ENCODE assay signal across 8 cellular contexts in the genomic region with DNA sequence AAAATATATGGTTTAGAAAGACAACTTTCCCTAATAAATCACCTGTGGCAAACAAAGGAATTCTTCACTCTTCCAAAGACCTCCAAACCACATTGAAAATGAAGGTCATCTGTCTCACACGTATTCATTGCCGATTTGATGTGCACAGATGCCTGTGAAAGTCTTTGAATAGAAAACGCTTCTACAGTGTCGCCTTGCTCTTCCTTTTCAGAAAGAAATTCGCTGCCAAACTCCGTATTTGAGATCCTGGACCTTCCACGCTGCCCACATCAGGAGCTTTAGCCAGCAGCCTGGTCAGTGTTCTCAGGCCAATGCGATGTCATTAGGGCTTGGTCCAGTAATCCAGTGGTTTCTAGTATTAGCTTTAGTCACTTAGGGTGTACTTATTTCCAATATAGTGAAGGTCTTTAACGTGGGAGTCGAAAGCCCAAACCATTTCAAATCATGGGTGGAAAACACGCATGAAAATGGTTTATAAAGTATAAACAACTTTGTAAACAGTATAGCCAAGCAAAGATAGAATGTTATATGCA. TPM values are rescaled to one million over a fixed set of nuclear protein-coding genes. Genes with fewer than 3 reads are reported as not detected.
DNase-seq lines count a peak whose midpoint lies in the region; ATAC-seq and TF ChIP-seq lines count a peak whose summit lies in the region.

No MANE protein-coding gene starts in this region.

- no peak overlapping the region for H3K27ac ChIP-seq in DOHH2 (ENCODE audit: low read depth, low read length)

- H3F3A ChIP-seq in DOHH2 (ENCODE audit: control insufficient read depth, insufficient read depth): no peaks in the 10 kb centered on the region

- peaks cover 8% of the 10 kb centered on the region for H3K27me3 ChIP-seq in DOHH2 (ENCODE audit: control insufficient read depth, low read length)

- peak overlapping the region; percentile 81 for H3K4me3 ChIP-seq in DOHH2 (ENCODE audit: low read length)
- H3K4me3 ChIP-seq in fibroblast of the aortic adventitia (ENCODE audit: low read depth, low read length): peak overlapping the region; percentile 72
- H3K4me3 ChIP-seq in retinal pigment epithelial cell (ENCODE audit: low read length): peak overlapping the region; percentile 82

- H4K20me1 ChIP-seq in DOHH2 (ENCODE audit: control insufficient read depth, insufficient read depth, low read depth, low read length): no peaks in the 10 kb centered on the region

- H3K4me1 ChIP-seq in DOHH2 (ENCODE audit: control insufficient read depth, low read length): peaks cover 15% of the 10 kb centered on the region

- no peaks in the 10 kb centered on the region for H3K79me2 ChIP-seq in DOHH2 (ENCODE audit: control insufficient read depth, low read length)

- no peak for TF ChIP-seq CTCF in DOHH2 (IDR thresholded peaks at IDR 0.05; ENCODE audit: low read depth, low read length, poor library complexity, severe bottlenecking)
- no peak for TF ChIP-seq CTCF in fibroblast of the aortic adventitia (IDR thresholded peaks at IDR 0.05; ENCODE audit: insufficient read depth, low read length)
- no peak for TF ChIP-seq CTCF in retinal pigment epithelial cell (conservative IDR thresholded peaks at IDR 0.05; ENCODE audit: low read depth, low read length)

- peak; percentile 6; the same call in 2 of the 3 replicates for ATAC-seq in SK-N-SH treated with all-trans-retinoic acid at 6 μM for 48 hours
- ATAC-seq in GM21528 (IDR thresholded peaks at IDR 0.05; ENCODE audit: low FRiP score, unreplicated experiment): no peak
- no peak for ATAC-seq in GM18873 (IDR thresholded peaks at IDR 0.05; ENCODE audit: low FRiP score, unreplicated experiment)

- no peaks in the 10 kb centered on the region for H3K9me2 ChIP-seq in DOHH2 (replicated peaks; ENCODE audit: control insufficient read depth, low read length)

- H3K4me2 ChIP-seq in DOHH2 (ENCODE audit: low read length): peak overlapping the region; percentile 91

- DNase-seq in fibroblast of the aortic adventitia (ENCODE audit: low read depth) (peak; percentile 4), retinal pigment epithelial cell (ENCODE audit: low read depth) (no peak), SK-N-DZ (ENCODE audit: low spot score) (no peak), dedifferentiated amniotic fluid mesenchymal stem cell (ENCODE audit: extremely low spot score) (no peak)

- no peaks in the 10 kb centered on the region for H3K9me3 ChIP-seq in DOHH2 (ENCODE audit: control insufficient read depth, insufficient read depth, low read length)

- H3K36me3 ChIP-seq in DOHH2 (ENCODE audit: control insufficient read depth, low read length): no peaks in the 10 kb centered on the region

TF ChIP-seq in SK-N-SH treated with all-trans-retinoic acid at 6 μM for 48 hours, 23 proteins besides CTCF, POLR2A, EP300 and RAD21:
- TF ChIP-seq TCF4 (CRISPR knock-in tag; IDR thresholded peaks at IDR 0.05; ENCODE audit: borderline replicate concordance): no peak
- TF ChIP-seq, protein P1, sequence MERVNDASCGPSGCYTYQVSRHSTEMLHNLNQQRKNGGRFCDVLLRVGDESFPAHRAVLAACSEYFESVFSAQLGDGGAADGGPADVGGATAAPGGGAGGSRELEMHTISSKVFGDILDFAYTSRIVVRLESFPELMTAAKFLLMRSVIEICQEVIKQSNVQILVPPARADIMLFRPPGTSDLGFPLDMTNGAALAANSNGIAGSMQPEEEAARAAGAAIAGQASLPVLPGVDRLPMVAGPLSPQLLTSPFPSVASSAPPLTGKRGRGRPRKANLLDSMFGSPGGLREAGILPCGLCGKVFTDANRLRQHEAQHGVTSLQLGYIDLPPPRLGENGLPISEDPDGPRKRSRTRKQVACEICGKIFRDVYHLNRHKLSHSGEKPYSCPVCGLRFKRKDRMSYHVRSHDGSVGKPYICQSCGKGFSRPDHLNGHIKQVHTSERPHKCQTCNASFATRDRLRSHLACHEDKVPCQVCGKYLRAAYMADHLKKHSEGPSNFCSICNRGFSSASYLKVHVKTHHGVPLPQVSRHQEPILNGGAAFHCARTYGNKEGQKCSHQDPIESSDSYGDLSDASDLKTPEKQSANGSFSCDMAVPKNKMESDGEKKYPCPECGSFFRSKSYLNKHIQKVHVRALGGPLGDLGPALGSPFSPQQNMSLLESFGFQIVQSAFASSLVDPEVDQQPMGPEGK (CRISPR knock-in tag; IDR thresholded peaks at IDR 0.05; ENCODE audit: borderline replicate concordance): no peak
- no peak for TF ChIP-seq ZNF565 (CRISPR knock-in tag; conservative IDR thresholded peaks at IDR 0.05; ENCODE audit: low read depth)
- no peak for TF ChIP-seq ZFP3 (CRISPR knock-in tag; IDR thresholded peaks at IDR 0.05)
- TF ChIP-seq, protein P2, sequence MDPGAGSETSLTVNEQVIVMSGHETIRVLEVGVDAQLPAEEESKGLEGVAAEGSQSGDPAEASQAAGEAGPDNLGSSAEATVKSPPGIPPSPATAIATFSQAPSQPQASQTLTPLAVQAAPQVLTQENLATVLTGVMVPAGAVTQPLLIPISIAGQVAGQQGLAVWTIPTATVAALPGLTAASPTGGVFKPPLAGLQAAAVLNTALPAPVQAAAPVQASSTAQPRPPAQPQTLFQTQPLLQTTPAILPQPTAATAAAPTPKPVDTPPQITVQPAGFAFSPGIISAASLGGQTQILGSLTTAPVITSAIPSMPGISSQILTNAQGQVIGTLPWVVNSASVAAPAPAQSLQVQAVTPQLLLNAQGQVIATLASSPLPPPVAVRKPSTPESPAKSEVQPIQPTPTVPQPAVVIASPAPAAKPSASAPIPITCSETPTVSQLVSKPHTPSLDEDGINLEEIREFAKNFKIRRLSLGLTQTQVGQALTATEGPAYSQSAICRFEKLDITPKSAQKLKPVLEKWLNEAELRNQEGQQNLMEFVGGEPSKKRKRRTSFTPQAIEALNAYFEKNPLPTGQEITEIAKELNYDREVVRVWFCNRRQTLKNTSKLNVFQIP (CRISPR knock-in tag; IDR thresholded peaks at IDR 0.05; ENCODE audit: borderline replicate concordance, low read depth): no peak
- TF ChIP-seq, protein P3, sequence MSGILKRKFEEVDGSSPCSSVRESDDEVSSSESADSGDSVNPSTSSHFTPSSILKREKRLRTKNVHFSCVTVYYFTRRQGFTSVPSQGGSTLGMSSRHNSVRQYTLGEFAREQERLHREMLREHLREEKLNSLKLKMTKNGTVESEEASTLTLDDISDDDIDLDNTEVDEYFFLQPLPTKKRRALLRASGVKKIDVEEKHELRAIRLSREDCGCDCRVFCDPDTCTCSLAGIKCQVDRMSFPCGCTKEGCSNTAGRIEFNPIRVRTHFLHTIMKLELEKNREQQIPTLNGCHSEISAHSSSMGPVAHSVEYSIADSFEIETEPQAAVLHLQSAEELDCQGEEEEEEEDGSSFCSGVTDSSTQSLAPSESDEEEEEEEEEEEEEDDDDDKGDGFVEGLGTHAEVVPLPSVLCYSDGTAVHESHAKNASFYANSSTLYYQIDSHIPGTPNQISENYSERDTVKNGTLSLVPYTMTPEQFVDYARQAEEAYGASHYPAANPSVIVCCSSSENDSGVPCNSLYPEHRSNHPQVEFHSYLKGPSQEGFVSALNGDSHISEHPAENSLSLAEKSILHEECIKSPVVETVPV (CRISPR knock-in tag; IDR thresholded peaks at IDR 0.05): no peak
- TF ChIP-seq SNAI2 (CRISPR knock-in tag; IDR thresholded peaks at IDR 0.05): no peak
- no peak for TF ChIP-seq OSR1 (CRISPR knock-in tag; IDR thresholded peaks at IDR 0.05)
- TF ChIP-seq ZFP30 (CRISPR knock-in tag; IDR thresholded peaks at IDR 0.05): no peak
- TF ChIP-seq PPARA (CRISPR knock-in tag; IDR thresholded peaks at IDR 0.05; ENCODE audit: borderline replicate concordance): no peak
- TF ChIP-seq ZNF8 (CRISPR knock-in tag; IDR thresholded peaks at IDR 0.05): no peak
- no peak for TF ChIP-seq ISL1 (CRISPR knock-in tag; IDR thresholded peaks at IDR 0.05)
- TF ChIP-seq RARB (CRISPR knock-in tag; IDR thresholded peaks at IDR 0.05): no peak
- TF ChIP-seq, protein P4, sequence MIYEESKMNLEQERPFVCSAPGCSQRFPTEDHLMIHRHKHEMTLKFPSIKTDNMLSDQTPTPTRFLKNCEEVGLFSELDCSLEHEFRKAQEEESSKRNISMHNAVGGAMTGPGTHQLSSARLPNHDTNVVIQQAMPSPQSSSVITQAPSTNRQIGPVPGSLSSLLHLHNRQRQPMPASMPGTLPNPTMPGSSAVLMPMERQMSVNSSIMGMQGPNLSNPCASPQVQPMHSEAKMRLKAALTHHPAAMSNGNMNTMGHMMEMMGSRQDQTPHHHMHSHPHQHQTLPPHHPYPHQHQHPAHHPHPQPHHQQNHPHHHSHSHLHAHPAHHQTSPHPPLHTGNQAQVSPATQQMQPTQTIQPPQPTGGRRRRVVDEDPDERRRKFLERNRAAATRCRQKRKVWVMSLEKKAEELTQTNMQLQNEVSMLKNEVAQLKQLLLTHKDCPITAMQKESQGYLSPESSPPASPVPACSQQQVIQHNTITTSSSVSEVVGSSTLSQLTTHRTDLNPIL (CRISPR knock-in tag; IDR thresholded peaks at IDR 0.05; ENCODE audit: low read depth): no peak

RNA-seq across cellular contexts. Expression of a gene that starts 22.1 kb away (rescaled TPM):
- total RNA-seq in fibroblast of the aortic adventitia (ENCODE audit: low replicate concordance): not detected in 2 replicates
- polyA plus RNA-seq in SK-N-DZ (2014; cell fraction: cytosol; rRNA removed): not detected in 2 replicates
- not detected in 2 replicates for polyA plus RNA-seq in SK-N-DZ (2014; cell fraction: nucleus; rRNA removed)
